ENCODE assay signal across 8 cellular contexts in genomic region chr2:54524236-54524991, GRCh38.
DNase-seq lines count a peak whose midpoint lies in the region; ATAC-seq and TF ChIP-seq lines count a peak whose summit lies in the region.

No MANE protein-coding gene starts in this region.

- no peaks in the 10 kb centered on the region for H3K27me3 ChIP-seq in SJSA1 (replicated peaks)
- no peaks in the 10 kb centered on the region for H3K27me3 ChIP-seq in gastroesophageal sphincter

- H3K27ac ChIP-seq in SJSA1 (peak overlapping the region; percentile 95), gastroesophageal sphincter (peak overlapping the region in 3 of 4 donors; percentile 25 to 53 (median 48))

- ATAC-seq in GM18517 (IDR thresholded peaks at IDR 0.05; ENCODE audit: unreplicated experiment) (peak; percentile 54), HG03066 (IDR thresholded peaks at IDR 0.05; ENCODE audit: low read depth, unreplicated experiment) (peak; percentile 67), gastroesophageal sphincter (peak; percentile 37)
- peak; percentile 90 for ATAC-seq in stimulated activated naive CD8-positive, alpha-beta T cell treated with anti-CD3 and anti-CD28 coated beads, Interleukin-15, Interleukin-2, amounts not matched to agents 100 U/mL and 50 U/mL, for 24 hours

- 52 to 66% methylated on average over 13 of the region's 13 CpGs for WGBS in gastroesophageal sphincter (ENCODE audit: low coverage in 1 of 2), 2 donors

- TF ChIP-seq EP300 in gastroesophageal sphincter (IDR thresholded peaks at IDR 0.05) = no peak

- peaks cover 47% of the 10 kb centered on the region for H3K4me1 ChIP-seq in SJSA1 (replicated peaks)
- peaks cover 0 to 95% (median 4%) of the 10 kb centered on the region in 3 donors for H3K4me1 ChIP-seq in gastroesophageal sphincter

- TF ChIP-seq CTCF in gastroesophageal sphincter (IDR thresholded peaks at IDR 0.05) = no peak

- DNase-seq in 8988T (peak; percentile 20), SJSA1 (ENCODE audit: low read depth in 1 of 2, low spot score in 2 of 2) (peak; percentile 82 to 84), T-helper 9 cell (no peak), NCI-H446 (lab: John Stamatoyannopoulos, UW) (no peak)
- peak; percentile 23 for DNase-seq in stimulated activated naive CD8-positive, alpha-beta T cell treated with anti-CD3 and anti-CD28 coated beads, Interleukin-15, Interleukin-2, amounts not matched to agents 100 U/mL and 50 U/mL, for 24 hours

- H3K36me3 ChIP-seq in SJSA1 (peaks cover 34% of the 10 kb centered on the region), gastroesophageal sphincter (peaks cover 0 to 39% of the 10 kb centered on the region in 2 donors)

- H3K9me3 ChIP-seq in SJSA1 (replicated peaks) = no peaks in the 10 kb centered on the region
- no peaks in the 10 kb centered on the region for H3K9me3 ChIP-seq in gastroesophageal sphincter

- peak overlapping the region; percentile 14 for H3K4me3 ChIP-seq in SJSA1
- H3K4me3 ChIP-seq in gastroesophageal sphincter = no peak overlapping the region

- no peak for TF ChIP-seq POLR2A in gastroesophageal sphincter (IDR thresholded peaks at IDR 0.05)

Comparison
In these comparisons a context has a peak if more than half of its experiments do, and no peak if none do; other contexts are left out.
1. DNase-seq: peak in 8988T (single experiment), SJSA1 (2 of 2) and stimulated activated naive CD8-positive, alpha-beta T cell treated with anti-CD3 and anti-CD28 coated beads, Interleukin-15, Interleukin-2, amounts not matched to agents 100 U/mL and 50 U/mL, for 24 hours (single experiment); none in T-helper 9 cell (single experiment) and NCI-H446 (0 of 2).
2. ATAC-seq: peak in every context shown above with its lines; median percentile 90 in stimulated activated naive CD8-positive, alpha-beta T cell treated with anti-CD3 and anti-CD28 coated beads, Interleukin-15, Interleukin-2, amounts not matched to agents 100 U/mL and 50 U/mL, for 24 hours; 67 in HG03066; 54 in GM18517; 37 in gastroesophageal sphincter.